15 cellular contexts compared by ENCODE assay signal in the genomic region with DNA sequence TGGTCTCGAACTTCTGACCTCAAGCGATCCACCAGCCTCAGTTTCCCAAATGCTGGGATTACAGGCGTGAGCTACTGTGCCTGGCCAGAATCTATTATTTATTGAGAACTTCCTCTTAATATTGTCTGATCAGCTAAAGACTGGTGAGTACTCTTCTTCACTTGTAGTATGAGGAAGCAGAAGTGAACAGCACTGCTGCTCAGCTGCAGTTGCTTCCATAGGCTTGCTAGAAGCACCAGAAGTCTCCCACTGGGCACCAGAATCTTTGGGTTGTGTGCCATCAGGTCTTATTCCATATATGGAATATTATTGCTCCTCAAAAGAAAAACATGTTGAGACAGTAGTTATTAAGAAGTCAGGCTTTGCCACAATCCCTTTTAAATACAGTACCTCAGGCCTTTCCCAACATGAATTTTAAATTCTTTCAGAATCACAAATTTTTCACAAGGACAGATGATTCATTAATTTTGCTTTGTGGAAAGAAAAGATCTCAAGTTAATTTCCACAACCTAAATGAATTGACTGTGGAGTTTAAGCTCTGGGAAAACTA. TPM values are rescaled to one million over a fixed set of nuclear protein-coding genes. Genes with fewer than 3 reads are reported as not detected.
DNase-seq lines count a peak whose midpoint lies in the region; ATAC-seq and TF ChIP-seq lines count a peak whose summit lies in the region.
"Had no signal": no experiment of that assay in that cellular context is flagged by ENCODE, and none has a peak within 500 bp of the region (broad histone marks: within the 10 kb centered on the region; RNA-seq: fewer than 3 reads in every experiment).

No MANE protein-coding gene starts in this region.

- H3K4me1 ChIP-seq in right atrium auricular region, result peaks cover 0 to 24% of the 10 kb centered on the region in 2 donors
- peaks cover 27% of the 10 kb centered on the region for H3K4me1 ChIP-seq in upper lobe of right lung
- peaks cover 0 to 7% (median 0%) of the 10 kb centered on the region in 4 donors for H3K4me1 ChIP-seq in Peyer's patch

- H3K4me3 ChIP-seq in right atrium auricular region (no peak overlapping the region), upper lobe of right lung (no peak overlapping the region), Peyer's patch (no peak overlapping the region)

- peaks cover 0 to 20% (median 14%) of the 10 kb centered on the region in 3 donors for H3K4me1 Mint-ChIP-seq in T-cell

- DNase-seq in Right ventricle myocardium superior (no peak), right atrium auricular region (ENCODE audit: low spot score) (no peak), T-cell (no peak), upper lobe of right lung (no peak), Peyer's patch (no peak), ecto neural progenitor cell (ENCODE audit: low spot score) (no peak), cortex of kidney (lab: John Stamatoyannopoulos, UW) (no peak)
- DNase-seq: activated CD4-positive, CD25-positive, alpha-beta regulatory T cell treated with anti-CD3 and anti-CD28 coated beads, Interleukin-2, amount 50 U/mL, for 72 hours; activated naive CD4-positive, alpha-beta T cell; kidney; NCI-H1048; NCI-H345; stimulated activated CD4-positive, alpha-beta T cell treated with anti-CD3 and anti-CD28 coated beads, Interleukin-15, amount 100 ng/mL, for 24 hours had no signal

- H3K36me3 ChIP-seq in right atrium auricular region (no peaks in the 10 kb centered on the region), upper lobe of right lung (no peaks in the 10 kb centered on the region), Peyer's patch (no peaks in the 10 kb centered on the region)

- H3K4me3 Mint-ChIP-seq in T-cell, result no peak overlapping the region
- H3K4me3 Mint-ChIP-seq: neural crest cell had no signal

- no peaks in the 10 kb centered on the region for H3K9me3 Mint-ChIP-seq in T-cell
- H3K9me3 Mint-ChIP-seq: neural crest cell had no signal

- no peak for TF ChIP-seq POLR2A in Peyer's patch (IDR thresholded peaks at IDR 0.05)

- no peak overlapping the region for H3K27ac ChIP-seq in right atrium auricular region
- peak overlapping the region; percentile 11 for H3K27ac ChIP-seq in upper lobe of right lung
- H3K27ac ChIP-seq in Peyer's patch, result peak overlapping the region in 1 of 4 donors; percentile 5

- H3K9me3 ChIP-seq in right atrium auricular region, result no peaks in the 10 kb centered on the region
- no peaks in the 10 kb centered on the region for H3K9me3 ChIP-seq in upper lobe of right lung
- H3K9me3 ChIP-seq in Peyer's patch, result no peaks in the 10 kb centered on the region

- H3K27ac Mint-ChIP-seq in T-cell, result peak overlapping the region; percentile 29 to 39

- CTCF ChIA-PET in T-cell (lab: Charles Lee), result no interaction called here

- TF ChIP-seq CTCF in right atrium auricular region (IDR thresholded peaks at IDR 0.05), result no peak
- no peak for TF ChIP-seq CTCF in upper lobe of right lung (IDR thresholded peaks at IDR 0.05)
- TF ChIP-seq CTCF in Peyer's patch (IDR thresholded peaks at IDR 0.05), result no peak

- H3K27me3 ChIP-seq in right atrium auricular region (no peaks in the 10 kb centered on the region), upper lobe of right lung (no peaks in the 10 kb centered on the region), Peyer's patch (no peaks in the 10 kb centered on the region)

- POLR2A ChIA-PET in T-cell (lab: Charles Lee), result no interaction called here

- intact Hi-C loops in Right ventricle myocardium superior (cut with DNase I) (no loop called here), upper lobe of right lung (cut with DNase I) (no loop called here)

- H3K27me3 Mint-ChIP-seq in T-cell, result no peaks in the 10 kb centered on the region

- H3K36me3 Mint-ChIP-seq in T-cell, result peaks cover 12% of the 10 kb centered on the region

- ATAC-seq in Right ventricle myocardium superior (ENCODE audit: poor library complexity) (peak; percentile 39), T-cell (replicated peaks in 1 of 4) (no peak), esophagus mucosa (peak; percentile 53), upper lobe of right lung (peak; percentile 71)

RNA-seq across cellular contexts. Expression of a gene that starts 17.2 kb away (rescaled TPM):
- total RNA-seq in Right ventricle myocardium superior (12.3 TPM), right atrium auricular region (10 to 100 TPM; 12.3 to 35.1 TPM), T-cell (10 to 100 TPM; 13.2 to 23.1 (median 17.3) TPM), esophagus mucosa (25.2 TPM), upper lobe of right lung (44.6 TPM), Peyer's patch (100 to 1,000 TPM in 1 of 4 donors, 10 to 100 TPM in 3; 14.5 to 140 (median 28.7) TPM)

Comparison
In these comparisons a context has a peak if more than half of its experiments do, and no peak if none do; other contexts are left out.
1. ATAC-seq: peak in Right ventricle myocardium superior (single experiment), esophagus mucosa (single experiment) and upper lobe of right lung (single experiment); none in T-cell (0 of 4).